ENCODE assay signal across 1 cellular context in genomic region chr11:16669799-16670415, GRCh38.
A peak's percentile ranks its signal among the peaks of the same experiment; 100 is the strongest.
TF ChIP-seq lines count a peak whose summit lies in the region.

No MANE protein-coding gene starts in this region.

TF ChIP-seq in H1, 55 proteins besides CTCF, POLR2A, EP300 and RAD21 (continued from another document):
- no peak for TF ChIP-seq RFX5 (IDR thresholded peaks at IDR 0.05; ENCODE audit: borderline replicate concordance, low read depth, low read length)
- no peak for TF ChIP-seq EZH2 (IDR thresholded peaks at IDR 0.05; ENCODE audit: low read depth, low read length, severe bottlenecking)
- peak; percentile 40; the same call in 1 of the 2 replicates for TF ChIP-seq TAF1 (IDR thresholded peaks at IDR 0.05; ENCODE audit: low read depth, low read length)
- TF ChIP-seq MAX (IDR thresholded peaks at IDR 0.05): peak; percentile 15; the same call in 1 of the 2 replicates
- TF ChIP-seq GTF2F1 (IDR thresholded peaks at IDR 0.05; ENCODE audit: borderline replicate concordance, low read depth, low read length): no peak
- no peak for TF ChIP-seq RXRA (IDR thresholded peaks at IDR 0.05; ENCODE audit: insufficient read depth, low read depth, low read length)
- no peak for TF ChIP-seq E2F6 (IDR thresholded peaks at IDR 0.05)
- TF ChIP-seq MAFK (IDR thresholded peaks at IDR 0.05; ENCODE audit: low read depth, low read length): peak; percentile 80
- no peak for TF ChIP-seq ZNF274 (IDR thresholded peaks at IDR 0.05; ENCODE audit: borderline replicate concordance, extremely low read depth, low read length)
- TF ChIP-seq ATF2 (IDR thresholded peaks at IDR 0.05; ENCODE audit: low read length): no peak
- no peak for TF ChIP-seq SP2 (IDR thresholded peaks at IDR 0.05; ENCODE audit: low read length)
- no peak for TF ChIP-seq FOSL1 (IDR thresholded peaks at IDR 0.05; ENCODE audit: insufficient read depth, low read depth, low read length)
- 0 out of 2 replicates have a peak, but pooled peaks have one; percentile 29 for TF ChIP-seq SP1 (IDR thresholded peaks at IDR 0.05; ENCODE audit: low read depth, low read length)
